16 cellular contexts compared by ENCODE assay signal in genomic region chr14:95442016-95442632, GRCh38.
DNase-seq lines count a peak whose midpoint lies in the region; ATAC-seq and TF ChIP-seq lines count a peak whose summit lies in the region.
"Had no signal": no experiment of that assay in that cellular context is flagged by ENCODE, and none has a peak within 500 bp of the region (broad histone marks: within the 10 kb centered on the region; RNA-seq: fewer than 3 reads in every experiment).

No MANE protein-coding gene starts in this region.

- no TSS peak for BruUV-seq in PC-3 (replicated peaks; lab: Mats Ljungman, UMichigan)

- H3K4me2 ChIP-seq in PC-3 (ENCODE audit: low read length) = no peak overlapping the region
- H3K4me2 ChIP-seq: neural progenitor cell had no signal

- no peaks in the 10 kb centered on the region for H3K27me3 ChIP-seq in CD4-positive, alpha-beta T cell (ENCODE audit: control insufficient read depth, insufficient read depth, low read length)
- no peaks in the 10 kb centered on the region for H3K27me3 ChIP-seq in PC-3 (ENCODE audit: low read length)
- H3K27me3 ChIP-seq in stomach = no peaks in the 10 kb centered on the region
- H3K27me3 ChIP-seq: cardiac muscle cell, heart left ventricle, neural progenitor cell had no signal

- H3K4me1 Mint-ChIP-seq in CD4-positive, alpha-beta T cell (ENCODE audit: low read depth) = peaks cover 23% of the 10 kb centered on the region
- peaks cover 28 to 49% (median 46%) of the 10 kb centered on the region in 3 donors for H3K4me1 Mint-ChIP-seq in naive B cell

- H3K9me2 ChIP-seq in PC-3 (replicated peaks; ENCODE audit: low read length) = no peaks in the 10 kb centered on the region

- intact Hi-C loops in CD4-positive, alpha-beta T cell (cut with DNase I, micrococcal nuclease) = loop anchor here (1.0 to 5.0 kb wide), 6 partner anchors 21 to 332 kb away; partner anchors contain the start of gene GLRX5 (in 1 of the 2)
- intact Hi-C loops in PC-3 (cut with micrococcal nuclease) = loop anchor here (1.0 kb wide), 2 partner anchors 35 to 85 kb away; no protein-coding TSS in a partner anchor
- intact Hi-C loops in stomach (cut with DNase I; ENCODE audit: low total_unique reads) = loop anchor here (5.0 kb wide), 1 partner anchor 85 kb away; no protein-coding TSS in a partner anchor

- H3F3A ChIP-seq in PC-3 (ENCODE audit: low read length, unreplicated experiment) = no peaks in the 10 kb centered on the region

- no peaks in the 10 kb centered on the region for H3K9me3 ChIP-seq in CD4-positive, alpha-beta T cell (ENCODE audit: control insufficient read depth, low read length)
- H3K9me3 ChIP-seq in PC-3 (ENCODE audit: low read length) (no peaks in the 10 kb centered on the region), stomach (no peaks in the 10 kb centered on the region)
- H3K9me3 ChIP-seq: heart left ventricle, mucosa of descending colon had no signal

- H3K36me3 Mint-ChIP-seq in CD4-positive, alpha-beta T cell (ENCODE audit: low read depth) = peaks cover 72% of the 10 kb centered on the region
- H3K36me3 Mint-ChIP-seq in naive B cell = peaks cover 5 to 6% of the 10 kb centered on the region in 2 donors
- H3K36me3 Mint-ChIP-seq: neural progenitor cell, type B pancreatic cell had no signal

- H3K4me3 Mint-ChIP-seq in CD4-positive, alpha-beta T cell = no peak overlapping the region
- H3K4me3 Mint-ChIP-seq in naive B cell = peak overlapping the region in 3 of 8 donors; percentile 15 to 79 (median 64)
- H3K4me3 Mint-ChIP-seq: neural progenitor cell; stimulated activated naive CD8-positive, alpha-beta T cell treated with anti-CD3 and anti-CD28 coated beads, Interleukin-15, Interleukin-2, amounts not matched to agents 100 ng/mL and 50 ng/mL, for 24 hours; type B pancreatic cell had no signal

- no peaks in the 10 kb centered on the region for H3K79me2 ChIP-seq in PC-3 (ENCODE audit: low read length)

- H3K4me3 ChIP-seq in PC-3 (ENCODE audit: low read length) (no peak overlapping the region), stomach (no peak overlapping the region), coronary artery (no peak overlapping the region)
- H3K4me3 ChIP-seq: cardiac muscle cell, heart left ventricle, mucosa of descending colon, neural progenitor cell, skin epidermis had no signal

- CTCF ChIA-PET in CD4-positive, alpha-beta T cell (lab: Charles Lee) = interaction anchor here (0.6 to 2.8 kb wide), 22 partner anchors 8 to 332 kb away, joined by 3 to 33 read pairs (median 4); partner anchors contain the start of genes GLRX5 and SYNE3
- CTCF ChIA-PET in PC-3 (lab: Charles Lee) = interaction anchor here (0.6 to 1.2 kb wide), 13 partner anchors 10 to 115 kb away, joined by 3 to 11 read pairs (median 3); partner anchors contain the start of gene GLRX5

- ATAC-seq in CD4-positive, alpha-beta T cell (ENCODE audit: poor library complexity) = peak; percentile 25
- ATAC-seq in GM21576 (IDR thresholded peaks at IDR 0.05; ENCODE audit: unreplicated experiment) (peak; percentile 11), PC-3 (peak; percentile 27), naive B cell (ENCODE audit: low read depth in 2 of 2) (peak; percentile 11 to 12), left lobe of liver (no peak)

- H3K4me1 ChIP-seq in PC-3 (ENCODE audit: insufficient read depth, low read length) (no peaks in the 10 kb centered on the region), stomach (peaks cover 0 to 5% (median 0%) of the 10 kb centered on the region in 4 donors)
- H3K4me1 ChIP-seq: neural progenitor cell had no signal

- no peak overlapping the region for H3K27ac ChIP-seq in CD4-positive, alpha-beta T cell (ENCODE audit: low read depth, low read length)
- H3K27ac ChIP-seq in PC-3 (ENCODE audit: low read length) (no peak overlapping the region), stomach (no peak overlapping the region), coronary artery (no peak overlapping the region)
- H3K27ac ChIP-seq: cardiac muscle cell, heart left ventricle, neural progenitor cell had no signal

- no peak for DNase-seq in CD4-positive, alpha-beta T cell
- DNase-seq in PC-3 (no peak), naive B cell (no peak), stomach (no peak), coronary artery (ENCODE audit: low spot score) (no peak), midbrain (lab: John Stamatoyannopoulos, UW) (no peak), left lobe of liver (ENCODE audit: low spot score) (no peak)
- DNase-seq: NCI-H446 treated with DMSO at 0.1 percent for 48 hours had no signal

- TF ChIP-seq POLR2A in stomach (IDR thresholded peaks at IDR 0.05) = no peak

- H4K20me1 ChIP-seq in PC-3 (ENCODE audit: low read length) = no peaks in the 10 kb centered on the region

- TF ChIP-seq EP300 in stomach (IDR thresholded peaks at IDR 0.05) = no peak

- no peak overlapping the region for H3K9ac ChIP-seq in PC-3 (ENCODE audit: low read length)
- H3K9ac ChIP-seq: neural progenitor cell had no signal

- no peak overlapping the region for H2AFZ ChIP-seq in PC-3 (ENCODE audit: low read length)
- H2AFZ ChIP-seq: neural progenitor cell had no signal

- 65 to 75% (median 71%) methylated on average over 6 of the region's 6 CpGs for WGBS in stomach, 5 donors

- POLR2A ChIA-PET in CD4-positive, alpha-beta T cell (lab: Charles Lee) = interaction anchor here (1.0 to 1.7 kb wide), 10 partner anchors 20 to 92 kb away, joined by 3 to 17 read pairs (median 6); partner anchors contain the start of gene GLRX5
- POLR2A ChIA-PET in PC-3 (lab: Charles Lee; ENCODE audit: unreplicated experiment) = no interaction called here

- no peaks in the 10 kb centered on the region for H3K27me3 Mint-ChIP-seq in CD4-positive, alpha-beta T cell
- no peaks in the 10 kb centered on the region for H3K27me3 Mint-ChIP-seq in naive B cell
- H3K27me3 Mint-ChIP-seq: stimulated activated naive CD8-positive, alpha-beta T cell treated with anti-CD3 and anti-CD28 coated beads, Interleukin-15, Interleukin-2, amounts not matched to agents 100 ng/mL and 50 ng/mL, for 24 hours had no signal

- no peak for TF ChIP-seq CTCF in CD4-positive, alpha-beta T cell (IDR thresholded peaks at IDR 0.05)
- TF ChIP-seq CTCF in PC-3 (conservative IDR thresholded peaks at IDR 0.05; ENCODE audit: low read depth, low read length) (no peak), stomach (IDR thresholded peaks at IDR 0.05) (no peak), coronary artery (IDR thresholded peaks at IDR 0.05) (no peak)

- H3K9me3 Mint-ChIP-seq in CD4-positive, alpha-beta T cell = no peaks in the 10 kb centered on the region
- no peaks in the 10 kb centered on the region for H3K9me3 Mint-ChIP-seq in naive B cell
- H3K9me3 Mint-ChIP-seq: neural progenitor cell; stimulated activated naive CD8-positive, alpha-beta T cell treated with anti-CD3 and anti-CD28 coated beads, Interleukin-15, Interleukin-2, amounts not matched to agents 100 ng/mL and 50 ng/mL, for 24 hours; type B pancreatic cell had no signal

- peak overlapping the region; percentile 73 for H3K27ac Mint-ChIP-seq in CD4-positive, alpha-beta T cell
- H3K27ac Mint-ChIP-seq in naive B cell = peak overlapping the region; percentile 57 to 89 (median 74)
- H3K27ac Mint-ChIP-seq: neural progenitor cell had no signal

- H3K36me3 ChIP-seq in PC-3 (ENCODE audit: low read depth, low read length) (no peaks in the 10 kb centered on the region), stomach (peaks cover 0 to 60% (median 34%) of the 10 kb centered on the region in 4 donors)
- H3K36me3 ChIP-seq: cardiac muscle cell, neural progenitor cell had no signal
